In the genomic region with DNA sequence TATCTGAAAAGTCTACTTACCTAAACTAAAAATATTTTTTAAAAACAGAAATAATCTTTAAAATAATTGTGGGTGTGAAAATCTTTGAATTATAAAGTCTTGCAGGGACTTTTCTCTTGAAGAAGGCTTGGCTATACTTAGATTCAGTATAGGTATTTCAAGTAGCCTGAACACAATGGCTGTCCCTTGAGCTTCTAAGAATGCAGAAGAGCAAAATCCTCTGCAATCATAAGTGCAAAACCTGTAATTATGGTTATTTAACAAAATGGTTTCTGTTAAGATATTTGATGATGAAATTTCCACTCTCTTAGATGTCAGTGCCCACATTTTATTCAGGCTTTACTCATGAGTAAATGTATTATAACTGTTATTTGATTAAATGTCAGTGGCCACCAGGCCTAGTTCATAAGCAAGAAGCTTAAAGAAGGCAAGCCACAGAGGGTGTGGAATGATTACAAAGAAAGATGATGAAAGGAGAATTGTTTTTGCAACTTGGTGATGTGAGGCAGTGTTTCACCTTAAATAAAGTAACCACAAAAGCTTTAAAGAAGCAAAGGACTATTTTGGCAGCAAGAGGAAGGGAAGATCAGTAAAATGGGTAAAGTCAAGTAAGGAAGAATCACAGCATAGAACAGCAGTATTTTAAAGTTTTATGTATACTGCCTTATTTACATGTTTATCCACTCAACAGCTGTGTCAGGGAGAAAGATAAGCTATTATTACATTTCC, we compare ENCODE assay signal across 10 cellular contexts.
DNase-seq lines count a peak whose midpoint lies in the region; ATAC-seq and TF ChIP-seq lines count a peak whose summit lies in the region.
"Had no signal": no experiment of that assay in that cellular context is flagged by ENCODE, and none has a peak within 500 bp of the region (broad histone marks: within the 10 kb centered on the region; RNA-seq: fewer than 3 reads in every experiment).

No MANE protein-coding gene starts in this region.

- H3K27ac Mint-ChIP-seq in T-helper 1 cell treated with Interleukin-12 subunit alpha and Interleukin-12 subunit beta and Interleukin-4 antibody, amounts not matched to agents 30 μg/mL and 1 μg/mL, for 36 hours = peak overlapping the region; percentile 78

- TF ChIP-seq CTCF in fibroblast of pulmonary artery (IDR thresholded peaks at IDR 0.05; ENCODE audit: low read length, missing control alignments) (no peak), GM13976 (IDR thresholded peaks at IDR 0.05; ENCODE audit: borderline replicate concordance, control extremely low read depth, extremely low read depth, insufficient read depth, missing control alignments) (no peak)

- no peaks in the 10 kb centered on the region for H3K27me3 Mint-ChIP-seq in T-helper 1 cell treated with Interleukin-12 subunit alpha and Interleukin-12 subunit beta and Interleukin-4 antibody, amounts not matched to agents 30 μg/mL and 1 μg/mL, for 36 hours (ENCODE audit: low read depth)

- peak overlapping the region; percentile 57 for H3K4me3 Mint-ChIP-seq in T-helper 1 cell treated with Interleukin-12 subunit alpha and Interleukin-12 subunit beta and Interleukin-4 antibody, amounts not matched to agents 30 μg/mL and 1 μg/mL, for 36 hours

- ATAC-seq in GM18511 (IDR thresholded peaks at IDR 0.05; ENCODE audit: unreplicated experiment) (peak; percentile 57), HG02623 (IDR thresholded peaks at IDR 0.05; ENCODE audit: unreplicated experiment) (peak; percentile 42)

- in situ Hi-C loops in GM13976 (cut with MboI; ENCODE audit: low sequenced_read_pairs, unreplicated experiment) = no loop called here

- peaks cover 12% of the 10 kb centered on the region for H3K36me3 Mint-ChIP-seq in T-helper 1 cell treated with Interleukin-12 subunit alpha and Interleukin-12 subunit beta and Interleukin-4 antibody, amounts not matched to agents 30 μg/mL and 1 μg/mL, for 36 hours (ENCODE audit: low read depth)

- DNase-seq in fibroblast of pulmonary artery (ENCODE audit: low read depth) (peak; percentile 9), GM13976 (ENCODE audit: low spot score) (no peak), NCI-H1417 (lab: John Stamatoyannopoulos, UW) (no peak)
- no peak for DNase-seq in stimulated activated CD4-positive, alpha-beta T cell treated with anti-CD3 and anti-CD28 coated beads, Interleukin-2, amount 100 ng/mL, for 48 hours
- DNase-seq: effector CD8-positive, alpha-beta T cell; NCI-H1694 treated with DMSO at 0.1 percent for 48 hours; SHP77 treated with DMSO at 0.1 percent for 48 hours had no signal

- H3K4me3 ChIP-seq in fibroblast of pulmonary artery (replicated peaks; ENCODE audit: low read depth, low read length) = no peak overlapping the region

- H3K4me1 Mint-ChIP-seq in T-helper 1 cell treated with Interleukin-12 subunit alpha and Interleukin-12 subunit beta and Interleukin-4 antibody, amounts not matched to agents 30 μg/mL and 1 μg/mL, for 36 hours (ENCODE audit: low read depth) = peaks cover 14% of the 10 kb centered on the region

- peaks cover 17% of the 10 kb centered on the region for H3K9me3 Mint-ChIP-seq in T-helper 1 cell treated with Interleukin-12 subunit alpha and Interleukin-12 subunit beta and Interleukin-4 antibody, amounts not matched to agents 30 μg/mL and 1 μg/mL, for 36 hours
